Comparison of ENCODE assay signal across 8 cellular contexts in the genomic region with DNA sequence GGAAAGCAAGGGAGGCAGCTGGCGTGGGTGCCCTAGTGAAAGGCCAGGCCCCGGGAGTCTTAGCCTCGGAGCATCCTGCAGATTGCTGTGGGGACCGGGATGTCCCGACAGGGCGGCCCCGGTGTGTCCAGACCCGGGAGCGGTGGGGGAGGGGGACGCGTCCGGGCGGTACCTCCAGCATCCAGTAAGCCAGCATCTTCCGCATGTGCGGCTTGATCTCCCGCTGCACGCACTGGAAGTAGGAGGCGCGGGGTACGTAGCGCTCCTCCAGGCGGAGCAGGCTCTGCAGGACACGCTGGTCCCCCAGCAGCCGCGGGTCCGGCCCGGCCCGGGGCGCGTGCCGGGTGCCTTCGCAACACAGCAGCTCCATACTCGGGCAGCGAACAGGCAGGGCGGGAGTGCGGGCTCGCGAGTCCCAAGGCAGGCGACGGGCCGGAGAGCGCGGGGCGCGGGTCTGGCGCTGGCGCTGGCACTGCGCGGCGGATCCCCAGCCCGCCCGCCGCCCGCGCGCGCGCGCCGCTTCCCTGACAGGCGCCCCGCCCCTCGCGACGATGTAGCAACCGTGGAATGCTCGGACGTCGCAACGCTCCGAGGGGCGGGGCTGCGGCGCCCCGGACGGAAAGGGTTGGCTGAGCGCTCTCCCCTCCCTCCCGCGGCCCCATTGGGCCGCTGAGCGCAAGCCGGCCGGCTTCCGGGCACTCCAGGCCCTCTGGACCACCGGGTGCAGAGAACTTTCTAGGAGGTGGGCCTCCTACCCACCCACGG. TPM values are rescaled to one million over a fixed set of nuclear protein-coding genes. Genes with fewer than 3 reads are reported as not detected.
A peak's percentile ranks its signal among the peaks of the same experiment; 100 is the strongest.
DNase-seq lines count a peak whose midpoint lies in the region; ATAC-seq and TF ChIP-seq lines count a peak whose summit lies in the region.

A gene (minus strand): TSS at position 529 of the 765 bp plus-strand sequence. CDS start 159 bp downstream, at position 370.

- TF ChIP-seq EP300 in tibial nerve (IDR thresholded peaks at IDR 0.05): peak in 1 of 2 donors; percentile 55

- ATAC-seq in Right ventricle myocardium inferior: peak; percentile 95

- peak within 1 kb of the TSS; percentile 67 for H4K91ac ChIP-seq in trophoblast cell (ENCODE audit: low read depth, low read length)

- no peaks in the 10 kb centered on the region for H3K9me3 Mint-ChIP-seq in HFFc6
- H3K9me3 Mint-ChIP-seq in activated naive CD8-positive, alpha-beta T cell (ENCODE audit: low read depth): no peaks in the 10 kb centered on the region

- peak within 1 kb of the TSS; percentile 77 for H3K14ac ChIP-seq in trophoblast cell (ENCODE audit: low read length)

- no CpG with 5 or more reads among the region's 86 CpGs for WGBS in trophoblast cell (ENCODE audit: extremely low coverage, insufficient coverage, insufficient read length)
- 0 to 1% methylated on average over 28 to 50 of the region's 86 CpGs for WGBS in tibial nerve, 2 donors

- H3K27me3 ChIP-seq in trophoblast cell (ENCODE audit: insufficient read depth, low read length): no peaks in the 10 kb centered on the region
- H3K27me3 ChIP-seq in tibial nerve: no peaks in the 10 kb centered on the region

- H3K27ac ChIP-seq in trophoblast cell (ENCODE audit: low read depth, low read length): peak within 1 kb of the TSS; percentile 51
- H3K27ac ChIP-seq in tibial nerve: peak within 1 kb of the TSS; percentile 73 to 92 (median 82)

- peaks cover 3% of the 10 kb centered on the region for H3K36me3 Mint-ChIP-seq in HFFc6 (ENCODE audit: low read depth)
- peaks cover 8% of the 10 kb centered on the region for H3K36me3 Mint-ChIP-seq in activated naive CD8-positive, alpha-beta T cell

- H2BK5ac ChIP-seq in trophoblast cell (ENCODE audit: low read depth, low read length, poor library complexity): peak within 1 kb of the TSS; percentile 73

- H3K9me3 ChIP-seq in trophoblast cell (ENCODE audit: insufficient read depth, low read depth, low read length) (no peaks in the 10 kb centered on the region), tibial nerve (no peaks in the 10 kb centered on the region)

- TF ChIP-seq CTCF in HFFc6 (IDR thresholded peaks at IDR 0.05): no peak; the same call in 1 of the 2 replicates
- no peak for TF ChIP-seq CTCF in NB4 (IDR thresholded peaks at IDR 0.05; ENCODE audit: low read depth, low read length)
- peak in 2 of 5 experiments; percentile 6 to 32 for TF ChIP-seq CTCF in tibial nerve (IDR thresholded peaks at IDR 0.05)

- TF ChIP-seq POLR2A in NB4 (IDR thresholded peaks at IDR 0.05; ENCODE audit: extremely low read depth, insufficient read length): peak; percentile 40
- TF ChIP-seq POLR2A in tibial nerve (IDR thresholded peaks at IDR 0.05): peak; percentile 46 to 79

- peaks cover 15% of the 10 kb centered on the region for H3K79me2 ChIP-seq in trophoblast cell (ENCODE audit: control insufficient read depth, insufficient read depth, low read length, poor library complexity)

- H3K36me3 ChIP-seq in trophoblast cell (ENCODE audit: control insufficient read depth in 1 of 2, insufficient read depth in 2 of 2, low read length in 2 of 2): peaks cover 8 to 16% of the 10 kb centered on the region in 2 experiments
- peaks cover 0 to 10% (median 0%) of the 10 kb centered on the region in 3 donors for H3K36me3 ChIP-seq in tibial nerve

- H4K8ac ChIP-seq in trophoblast cell (ENCODE audit: low read depth, low read length): peak within 1 kb of the TSS; percentile 77

- H2AFZ ChIP-seq in trophoblast cell (ENCODE audit: insufficient read depth, low read length, poor library complexity): peak within 1 kb of the TSS; percentile 77

- peaks cover 14% of the 10 kb centered on the region for H3K79me1 ChIP-seq in trophoblast cell (ENCODE audit: low read length)

- intact Hi-C loops in Right ventricle myocardium inferior (cut with DNase I): loop anchor here (2.0 kb wide), 2 partner anchors 21 to 103 kb away; a partner anchor contains a TSS

- H4K12ac ChIP-seq in trophoblast cell (ENCODE audit: low read depth, low read length): peak within 1 kb of the TSS; percentile 81

- peaks cover 24% of the 10 kb centered on the region in 2 experiments for H3K4me1 ChIP-seq in trophoblast cell (ENCODE audit: control insufficient read depth in 1 of 2, insufficient read depth in 2 of 2, low read length in 2 of 2)
- H3K4me1 ChIP-seq in tibial nerve: peaks cover 0 to 54% (median 35%) of the 10 kb centered on the region in 4 donors

- H3K4me2 ChIP-seq in trophoblast cell (ENCODE audit: low read length): peak within 1 kb of the TSS; percentile 69

- H3K27ac Mint-ChIP-seq in HFFc6: peak within 1 kb of the TSS; percentile 85
- peak within 1 kb of the TSS; percentile 88 for H3K27ac Mint-ChIP-seq in activated naive CD8-positive, alpha-beta T cell

- peak within 1 kb of the TSS; percentile 28 for H2BK120ac ChIP-seq in trophoblast cell (ENCODE audit: insufficient read depth, low read length, poor library complexity)

- peak within 1 kb of the TSS; percentile 35 for H3K9ac ChIP-seq in trophoblast cell (ENCODE audit: low read length)

- H3K18ac ChIP-seq in trophoblast cell (ENCODE audit: low read length): peak within 1 kb of the TSS; percentile 18

- H3K4me1 Mint-ChIP-seq in HFFc6 (ENCODE audit: low read depth): peaks cover 45% of the 10 kb centered on the region
- peaks cover 64% of the 10 kb centered on the region for H3K4me1 Mint-ChIP-seq in activated naive CD8-positive, alpha-beta T cell (ENCODE audit: low read depth)

- H2AK5ac ChIP-seq in trophoblast cell (ENCODE audit: low read length): peak within 1 kb of the TSS; percentile 46

- peak within 1 kb of the TSS; percentile 4 for H2BK12ac ChIP-seq in trophoblast cell (ENCODE audit: low read length)

- H3K4ac ChIP-seq in trophoblast cell (ENCODE audit: low read depth, low read length): peak within 1 kb of the TSS; percentile 83

- no peaks in the 10 kb centered on the region; the same call in 1 of the 2 replicates for H3K27me3 Mint-ChIP-seq in HFFc6 (ENCODE audit: insufficient read depth)
- no peaks in the 10 kb centered on the region for H3K27me3 Mint-ChIP-seq in activated naive CD8-positive, alpha-beta T cell

- DNase-seq in HFFc6 (peak; percentile 87), NB4 (ENCODE audit: low read depth) (peak; percentile 97), SKM-1 (lab: John Stamatoyannopoulos, UW; ENCODE audit: unreplicated experiment) (peak; percentile 88), Right ventricle myocardium inferior (ENCODE audit: missing footprints) (peak; percentile 98), trophoblast cell (peak; percentile 93 to 98), tibial nerve (ENCODE audit: low spot score in 2 of 2) (peak; percentile 81 to 83)

- peak within 1 kb of the TSS; percentile 94 for H3K4me3 Mint-ChIP-seq in HFFc6
- peak within 1 kb of the TSS; percentile 98 for H3K4me3 Mint-ChIP-seq in activated naive CD8-positive, alpha-beta T cell

- H3K23ac ChIP-seq in trophoblast cell (ENCODE audit: low read length): no peak within 1 kb of the TSS

- H3K4me3 ChIP-seq in GM08714 (ENCODE audit: low read length) (peak within 1 kb of the TSS; percentile 77), NB4 (ENCODE audit: low read depth, low read length) (peak within 1 kb of the TSS; percentile 97), trophoblast cell (ENCODE audit: low read depth, low read length) (peak within 1 kb of the TSS; percentile 84), tibial nerve (peak within 1 kb of the TSS; percentile 74 to 89 (median 82))

RNA-seq across cellular contexts. Expression of the gene that starts here (rescaled TPM):
- 10 to 100 TPM; 72.4 to 92.5 (median 82.7) TPM for total RNA-seq in HFFc6 (2021; fragmentation: NEBNext Ultra II Directional; extraction: Animal tissue kit (Norgen Biotek cat#: 25700))
- total RNA-seq in Right ventricle myocardium inferior (51.5 TPM), tibial nerve (100 to 1,000 TPM; 175 to 325 (median 248) TPM)
- 46.7 and 49.4 TPM in 2 replicates for polyA plus RNA-seq in trophoblast cell (2013)

Comparison
In these comparisons a context has a peak if more than half of its experiments do, and no peak if none do; other contexts are left out.
1. Peak in every context shown above with its lines: DNase-seq, ATAC-seq, H3K4me3 ChIP-seq and H3K27ac ChIP-seq.